6 cellular contexts compared by ENCODE assay signal in the genomic region with DNA sequence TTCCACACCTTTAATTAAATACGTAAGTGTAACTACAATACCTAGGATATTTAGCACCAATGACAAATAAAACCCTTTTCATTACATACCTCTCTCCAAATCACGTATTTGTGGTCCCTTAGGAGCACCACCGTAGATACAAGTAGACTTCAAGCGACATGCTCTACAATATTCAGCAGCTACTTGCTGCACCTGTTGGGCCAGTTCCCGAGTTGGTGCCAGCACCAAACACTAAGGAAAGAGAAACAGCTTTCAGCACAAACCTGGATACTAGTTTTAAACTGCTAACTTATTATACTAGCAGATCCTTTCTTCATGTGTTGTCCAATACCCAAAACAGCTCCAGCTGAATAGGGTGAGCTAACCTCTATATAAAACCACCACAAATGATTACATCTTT. TPM values are rescaled to one million over a fixed set of nuclear protein-coding genes. Genes with fewer than 3 reads are reported as not detected.
DNase-seq lines count a peak whose midpoint lies in the region; ATAC-seq and TF ChIP-seq lines count a peak whose summit lies in the region.

No MANE protein-coding gene starts in this region.

- TF ChIP-seq CTCF in mucosa of descending colon (IDR thresholded peaks at IDR 0.05): no peak

- intact Hi-C loops in mucosa of descending colon (cut with DNase I, micrococcal nuclease): no loop called here

- H3K36me3 Mint-ChIP-seq in activated CD4-positive, alpha-beta T cell treated with anti-CD3 and anti-CD28 coated beads, Interleukin-2, amount 10 ng/mL, durations not matched to agents 7 days and 5 days (ENCODE audit: low read depth): peaks cover 74% of the 10 kb centered on the region
- peaks cover 97% of the 10 kb centered on the region for H3K36me3 Mint-ChIP-seq in stimulated activated effector memory CD8-positive, alpha-beta T cell treated with anti-CD3 and anti-CD28 coated beads, Interleukin-12 subunit alpha, Interleukin-12 subunit beta, amount 100 ng/mL, for 72 hours

- CTCF ChIA-PET in activated CD4-positive, alpha-beta T cell treated with anti-CD3 and anti-CD28 coated beads, Interleukin-2, amount 10 ng/mL, durations not matched to agents 7 days and 5 days (lab: Charles Lee): interaction anchor here (1.2 kb wide), 1 partner anchor 12 kb away, joined by 4 read pairs; no protein-coding TSS in a partner anchor

- H3K4me3 ChIP-seq in effector memory CD4-positive, alpha-beta T cell (ENCODE audit: insufficient read depth, low read depth, low read length, poor library complexity, severe bottlenecking): peak overlapping the region; percentile 8
- no peak overlapping the region for H3K4me3 ChIP-seq in mucosa of descending colon

- H3K4me1 ChIP-seq in effector memory CD4-positive, alpha-beta T cell (ENCODE audit: control insufficient read depth, insufficient read depth, low read length, poor library complexity, severe bottlenecking): peaks cover 28% of the 10 kb centered on the region
- H3K4me1 ChIP-seq in mucosa of descending colon (ENCODE audit: low read depth): peaks cover 45% of the 10 kb centered on the region

- peaks cover 68% of the 10 kb centered on the region for H3K4me1 Mint-ChIP-seq in activated CD4-positive, alpha-beta T cell treated with anti-CD3 and anti-CD28 coated beads, Interleukin-2, amount 10 ng/mL, durations not matched to agents 7 days and 5 days
- peaks cover 86% of the 10 kb centered on the region for H3K4me1 Mint-ChIP-seq in stimulated activated effector memory CD8-positive, alpha-beta T cell treated with anti-CD3 and anti-CD28 coated beads, Interleukin-12 subunit alpha, Interleukin-12 subunit beta, amount 100 ng/mL, for 72 hours

- H3K4me3 Mint-ChIP-seq in activated CD4-positive, alpha-beta T cell treated with anti-CD3 and anti-CD28 coated beads, Interleukin-2, amount 10 ng/mL, durations not matched to agents 7 days and 5 days: peak overlapping the region; percentile 9
- H3K4me3 Mint-ChIP-seq in stimulated activated effector memory CD8-positive, alpha-beta T cell treated with anti-CD3 and anti-CD28 coated beads, Interleukin-12 subunit alpha, Interleukin-12 subunit beta, amount 100 ng/mL, for 72 hours: peak overlapping the region; percentile 97

- H3K27me3 ChIP-seq in effector memory CD4-positive, alpha-beta T cell (replicated peaks; ENCODE audit: control insufficient read depth, insufficient read depth, low read length, poor library complexity, severe bottlenecking): no peaks in the 10 kb centered on the region

- no peaks in the 10 kb centered on the region for H3K9me3 ChIP-seq in effector memory CD4-positive, alpha-beta T cell (ENCODE audit: control insufficient read depth, low read length)
- no peaks in the 10 kb centered on the region for H3K9me3 ChIP-seq in mucosa of descending colon

- no peaks in the 10 kb centered on the region for H3K9me3 Mint-ChIP-seq in activated CD4-positive, alpha-beta T cell treated with anti-CD3 and anti-CD28 coated beads, Interleukin-2, amount 10 ng/mL, durations not matched to agents 7 days and 5 days
- no peaks in the 10 kb centered on the region for H3K9me3 Mint-ChIP-seq in stimulated activated effector memory CD8-positive, alpha-beta T cell treated with anti-CD3 and anti-CD28 coated beads, Interleukin-12 subunit alpha, Interleukin-12 subunit beta, amount 100 ng/mL, for 72 hours

- no peak for ATAC-seq in stimulated activated effector memory CD8-positive, alpha-beta T cell treated with anti-CD3 and anti-CD28 coated beads, Interleukin-12 subunit alpha, Interleukin-12 subunit beta, amount 100 ng/mL, for 72 hours
- ATAC-seq in mucosa of descending colon: no peak

- peak overlapping the region; percentile 32 for H3K27ac ChIP-seq in effector memory CD4-positive, alpha-beta T cell (ENCODE audit: insufficient read depth, low read length, poor library complexity, severe bottlenecking)

- H3K36me3 ChIP-seq in effector memory CD4-positive, alpha-beta T cell (ENCODE audit: control insufficient read depth, insufficient read depth, low read length): peaks cover 72% of the 10 kb centered on the region
- H3K36me3 ChIP-seq in mucosa of descending colon (ENCODE audit: low read depth): peaks cover 45% of the 10 kb centered on the region

- H3K27ac Mint-ChIP-seq in activated CD4-positive, alpha-beta T cell treated with anti-CD3 and anti-CD28 coated beads, Interleukin-2, amount 10 ng/mL, durations not matched to agents 7 days and 5 days: no peak overlapping the region
- H3K27ac Mint-ChIP-seq in stimulated activated effector memory CD8-positive, alpha-beta T cell treated with anti-CD3 and anti-CD28 coated beads, Interleukin-12 subunit alpha, Interleukin-12 subunit beta, amount 100 ng/mL, for 72 hours: peak overlapping the region; percentile 100

- no peaks in the 10 kb centered on the region for H3K27me3 Mint-ChIP-seq in activated CD4-positive, alpha-beta T cell treated with anti-CD3 and anti-CD28 coated beads, Interleukin-2, amount 10 ng/mL, durations not matched to agents 7 days and 5 days

- no peak for DNase-seq in activated CD4-positive, alpha-beta T cell treated with anti-CD3 and anti-CD28 coated beads, Interleukin-2, amount 10 ng/mL, durations not matched to agents 7 days and 5 days
- DNase-seq in activated CD4-positive, alpha-beta T cell treated with anti-CD3 and anti-CD28 coated beads, Interleukin-2, amount 50 U/mL, for 4 hours: no peak
- no peak for DNase-seq in effector memory CD4-positive, alpha-beta T cell
- no peak for DNase-seq in stimulated activated effector memory CD8-positive, alpha-beta T cell treated with anti-CD3 and anti-CD28 coated beads, Interleukin-12 subunit alpha, Interleukin-12 subunit beta, amount 100 ng/mL, for 72 hours (ENCODE audit: low spot score in 2 of 2)
- DNase-seq in C1 segment of cervical spinal cord (lab: John Stamatoyannopoulos, UW) (no peak), mucosa of descending colon (no peak)

- POLR2A ChIA-PET in activated CD4-positive, alpha-beta T cell treated with anti-CD3 and anti-CD28 coated beads, Interleukin-2, amount 10 ng/mL, durations not matched to agents 7 days and 5 days (lab: Charles Lee): no interaction called here

RNA-seq across cellular contexts. Expression of gene DDX5, which starts 2.7 kb away (rescaled TPM):
- 100 to 1,000 TPM; 797 to 802 TPM for total RNA-seq in activated CD4-positive, alpha-beta T cell treated with anti-CD3 and anti-CD28 coated beads, Interleukin-2, amount 10 ng/mL, durations not matched to agents 7 days and 5 days
- total RNA-seq in mucosa of descending colon: 100 to 1,000 TPM; 464 to 736 (median 551) TPM

RNA-seq across cellular contexts. Expression of gene CEP95, which starts 3.4 kb away (rescaled TPM):
- total RNA-seq in activated CD4-positive, alpha-beta T cell treated with anti-CD3 and anti-CD28 coated beads, Interleukin-2, amount 10 ng/mL, durations not matched to agents 7 days and 5 days: 10 to 100 TPM; 45.4 to 48.1 TPM
- 10 to 100 TPM; 37.1 to 50.8 (median 43.3) TPM for total RNA-seq in mucosa of descending colon

RNA-seq across cellular contexts. Expression of gene POLG2, which starts 6.5 kb away (rescaled TPM):
- total RNA-seq in activated CD4-positive, alpha-beta T cell treated with anti-CD3 and anti-CD28 coated beads, Interleukin-2, amount 10 ng/mL, durations not matched to agents 7 days and 5 days: 10 to 100 TPM; 36.6 to 37.5 TPM
- 10 to 100 TPM; 10.8 to 13.5 (median 11.8) TPM for total RNA-seq in mucosa of descending colon

RNA-seq across cellular contexts. Expression of gene MILR1, which starts 54.4 kb away (rescaled TPM):
- total RNA-seq in activated CD4-positive, alpha-beta T cell treated with anti-CD3 and anti-CD28 coated beads, Interleukin-2, amount 10 ng/mL, durations not matched to agents 7 days and 5 days: under 1 TPM in 1 of 2 experiments, not detected in 1; 0.27 TPM
- 1 to 10 TPM; 4.4 to 4.6 (median 4.6) TPM for total RNA-seq in mucosa of descending colon
